ENCODE assay signal across 20 cellular contexts in the genomic region with DNA sequence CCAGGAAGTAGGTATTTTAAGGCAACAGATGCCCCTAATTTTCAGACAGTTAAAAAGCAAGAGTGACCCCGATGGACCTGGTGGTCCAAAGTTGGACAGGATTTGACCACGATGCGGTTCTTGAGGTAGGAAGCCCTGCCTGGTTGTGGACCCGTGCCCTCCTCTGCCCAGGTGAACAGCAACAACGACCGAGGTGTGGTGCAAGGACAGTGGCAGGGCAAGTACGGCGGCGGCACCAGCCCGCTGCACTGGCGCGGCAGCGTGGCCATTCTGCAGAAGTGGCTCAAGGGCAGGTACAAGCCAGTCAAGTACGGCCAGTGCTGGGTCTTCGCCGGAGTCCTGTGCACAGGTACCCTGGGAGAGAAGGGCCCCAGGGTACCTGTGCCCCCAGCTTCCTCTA. TPM values are rescaled to one million over a fixed set of nuclear protein-coding genes. Genes with fewer than 3 reads are reported as not detected.
DNase-seq lines count a peak whose midpoint lies in the region; ATAC-seq and TF ChIP-seq lines count a peak whose summit lies in the region.
"Had no signal": no experiment of that assay in that cellular context is flagged by ENCODE, and none has a peak within 500 bp of the region (broad histone marks: within the 10 kb centered on the region; RNA-seq: fewer than 3 reads in every experiment).

No MANE protein-coding gene starts in this region.

- H3K27me3 ChIP-seq in neuronal stem cell (ENCODE audit: control insufficient read depth in 3 of 3, insufficient read depth in 3 of 3, low read depth in 1 of 3, low read length in 3 of 3): no peaks in the 10 kb centered on the region

- ATAC-seq in esophagus mucosa: no peak

- H3K18ac ChIP-seq in neuronal stem cell (ENCODE audit: low read length): peak overlapping the region; percentile 50

- H2BK15ac ChIP-seq in neuronal stem cell (ENCODE audit: low read length): no peak overlapping the region

- peak overlapping the region; percentile 51 for H3K14ac ChIP-seq in neuronal stem cell (ENCODE audit: low read length)

- no peak overlapping the region for H3K9ac ChIP-seq in neuronal stem cell (ENCODE audit: low read depth, low read length, poor library complexity)
- H3K9ac ChIP-seq: GM23248 had no signal

- no peak overlapping the region for H3K4ac ChIP-seq in neuronal stem cell (ENCODE audit: low read length)

- H2AK5ac ChIP-seq in neuronal stem cell (ENCODE audit: low read depth, low read length): no peak overlapping the region

- H3K36me3 ChIP-seq in neuronal stem cell (replicated peaks in 1 of 2; ENCODE audit: control insufficient read depth in 2 of 2, insufficient read depth in 2 of 2, low read length in 2 of 2): no peaks in the 10 kb centered on the region

- no peaks in the 10 kb centered on the region for H3K4me1 ChIP-seq in neuronal stem cell (ENCODE audit: control insufficient read depth in 2 of 2, insufficient read depth in 1 of 2, low read depth in 1 of 2, low read length in 2 of 2)
- H3K4me1 ChIP-seq: A549 had no signal

- H4K91ac ChIP-seq in neuronal stem cell (ENCODE audit: low read depth, low read length, poor library complexity): no peak overlapping the region

- H3K27ac ChIP-seq in coronary artery (no peak overlapping the region), neuronal stem cell (replicated peaks; ENCODE audit: low read length) (no peak overlapping the region)
- H3K27ac ChIP-seq: A549, GM23248 had no signal

- H3K4me3 ChIP-seq in coronary artery (no peak overlapping the region), neuronal stem cell (ENCODE audit: low read length in 2 of 2) (no peak overlapping the region)
- H3K4me3 ChIP-seq: A549, GM23248 had no signal

- H3K4me2 ChIP-seq in neuronal stem cell (ENCODE audit: insufficient read depth, low read length, poor library complexity, severe bottlenecking): no peak overlapping the region
- H3K4me2 ChIP-seq: A549 had no signal

- peak; percentile 44 for DNase-seq in activated effector memory CD4-positive, alpha-beta T cell treated with anti-CD3 and anti-CD28 coated beads, Interleukin-2, amount 50 U/mL, for 16 hours
- DNase-seq in activated effector memory CD4-positive, alpha-beta T cell treated with Interleukin-2 at 50 U/mL for 16 hours: no peak
- DNase-seq in coronary artery (ENCODE audit: low spot score): peak; percentile 12
- DNase-seq in neuronal stem cell (ENCODE audit: low spot score): no peak
- no peak for DNase-seq in SHP77 treated with DMSO at 0.1 percent for 48 hours (lab: John Stamatoyannopoulos, UW)
- DNase-seq in NCI-H2081 treated with DMSO at 0.1 percent for 48 hours (lab: John Stamatoyannopoulos, UW): no peak
- DNase-seq: 8988T; ACHN; C1 segment of cervical spinal cord; Calu3; CD4-positive, alpha-beta memory T cell; COR-L47; DND-41; GM23248; H7; HCEC 1CT had no signal

- no peak overlapping the region for H3K23ac ChIP-seq in neuronal stem cell (ENCODE audit: low read depth, low read length, poor library complexity)

- H2BK120ac ChIP-seq in neuronal stem cell (ENCODE audit: low read depth, low read length): no peak overlapping the region

- no CpG with 5 or more reads among the region's 16 CpGs for WGBS in neuronal stem cell (ENCODE audit: extremely low coverage in 2 of 2, insufficient read length in 2 of 2, insufficient replicate concordance in 1 of 2), 2 donors

- no peak for TF ChIP-seq CTCF in coronary artery (IDR thresholded peaks at IDR 0.05)

- H2BK12ac ChIP-seq in neuronal stem cell (ENCODE audit: low read length): no peak overlapping the region

- H4K8ac ChIP-seq in neuronal stem cell (ENCODE audit: low read depth, low read length): no peak overlapping the region

- no peaks in the 10 kb centered on the region for H3K79me1 ChIP-seq in neuronal stem cell (ENCODE audit: low read depth, low read length)

- no peak overlapping the region for H2AFZ ChIP-seq in neuronal stem cell (ENCODE audit: low read length)
- H2AFZ ChIP-seq: GM23248 had no signal

- H2BK5ac ChIP-seq in neuronal stem cell (ENCODE audit: low read length): no peak overlapping the region

- peaks cover 0 to 2% of the 10 kb centered on the region in 2 donors for H3K9me3 ChIP-seq in neuronal stem cell (replicated peaks in 1 of 2; ENCODE audit: control insufficient read depth in 2 of 2, insufficient read depth in 1 of 2, low read depth in 1 of 2, low read length in 2 of 2)

RNA-seq across cellular contexts. Expression of gene TGM6, which starts 18.7 kb away (rescaled TPM):
- not detected for polyA plus RNA-seq in neuronal stem cell (2013, experiment 1 of 2)
- not detected for polyA plus RNA-seq in neuronal stem cell (2013, experiment 2 of 2)
- total RNA-seq in esophagus mucosa: not detected
- total RNA-seq: Calu3; CD4-positive, alpha-beta memory T cell; GM23248; H1; H7 had no signal
- polyA plus RNA-seq: A549; BJ; CD4-positive, alpha-beta memory T cell; GM23248 had no signal

Comparison
In these comparisons a context has a peak if more than half of its experiments do, and no peak if none do; other contexts are left out.
1. DNase-seq: peak in activated effector memory CD4-positive, alpha-beta T cell treated with anti-CD3 and anti-CD28 coated beads, Interleukin-2, amount 50 U/mL, for 16 hours (single experiment) and coronary artery (single experiment); none in activated effector memory CD4-positive, alpha-beta T cell treated with Interleukin-2 at 50 U/mL for 16 hours (single experiment), neuronal stem cell (single experiment), SHP77 treated with DMSO at 0.1 percent for 48 hours (single experiment) and NCI-H2081 treated with DMSO at 0.1 percent for 48 hours (single experiment).